10 cellular contexts compared by ENCODE assay signal in genomic region chr9:127950513-127951210, GRCh38. TPM values are rescaled to one million over a fixed set of nuclear protein-coding genes. Genes with fewer than 3 reads are reported as not detected.
DNase-seq lines count a peak whose midpoint lies in the region; ATAC-seq and TF ChIP-seq lines count a peak whose summit lies in the region.
"Had no signal": no experiment of that assay in that cellular context is flagged by ENCODE, and none has a peak within 500 bp of the region (broad histone marks: within the 10 kb centered on the region; RNA-seq: fewer than 3 reads in every experiment).

No MANE protein-coding gene starts in this region.

- H3K4me3 ChIP-seq in gastroesophageal sphincter = peak overlapping the region in 1 of 2 donors; percentile 17
- H3K4me3 ChIP-seq in Caco-2 (ENCODE audit: low read depth, low read length) = no peak overlapping the region

- no peak for TF ChIP-seq CTCF in Calu3 (IDR thresholded peaks at IDR 0.05; ENCODE audit: unreplicated experiment)
- TF ChIP-seq CTCF in gastroesophageal sphincter (IDR thresholded peaks at IDR 0.05) = no peak
- TF ChIP-seq CTCF in Caco-2 (IDR thresholded peaks at IDR 0.05; ENCODE audit: insufficient read depth in 1 of 2, low read depth in 1 of 2, low read length in 1 of 2, severe bottlenecking in 1 of 2, unreplicated experiment in 1 of 2) = no peak

- intact Hi-C loops in Calu3 (cut with micrococcal nuclease; ENCODE audit: unreplicated experiment) (no loop called here), Caco-2 (cut with micrococcal nuclease; ENCODE audit: unreplicated experiment) (no loop called here)
- intact Hi-C loops in activated T-helper 1 cell treated with anti-CD3 and anti-CD28 coated beads, Interleukin-12 subunit alpha, Interleukin-12 subunit beta, Interleukin-2, Interleukin-4 antibody, amounts not matched to agents 30 ng/mL and 10 ng/mL and 1 ng/mL, durations not matched to agents 14 hours and 24 hours and 36 hours (cut with micrococcal nuclease) = no loop called here

- H3K4me3 Mint-ChIP-seq in Calu3 (ENCODE audit: low read depth, unreplicated experiment) (peak overlapping the region; percentile 32), Caco-2 (ENCODE audit: unreplicated experiment) (no peak overlapping the region)
- H3K4me3 Mint-ChIP-seq in activated T-helper 1 cell treated with anti-CD3 and anti-CD28 coated beads, Interleukin-12 subunit alpha, Interleukin-12 subunit beta, Interleukin-2, Interleukin-4 antibody, amounts not matched to agents 30 ng/mL and 10 ng/mL and 1 ng/mL, durations not matched to agents 14 hours and 24 hours and 36 hours = no peak overlapping the region

- H3K27ac Mint-ChIP-seq in Calu3 (ENCODE audit: unreplicated experiment) (peak overlapping the region; percentile 85), Caco-2 (ENCODE audit: unreplicated experiment) (no peak overlapping the region)
- peak overlapping the region; percentile 52 for H3K27ac Mint-ChIP-seq in activated T-helper 1 cell treated with anti-CD3 and anti-CD28 coated beads, Interleukin-12 subunit alpha, Interleukin-12 subunit beta, Interleukin-2, Interleukin-4 antibody, amounts not matched to agents 30 ng/mL and 10 ng/mL and 1 ng/mL, durations not matched to agents 14 hours and 24 hours and 36 hours

- peaks cover 0 to 16% of the 10 kb centered on the region in 2 donors for H3K36me3 ChIP-seq in gastroesophageal sphincter
- H3K36me3 ChIP-seq in Caco-2 (ENCODE audit: control insufficient read depth, insufficient read depth, low read length) = no peaks in the 10 kb centered on the region

- no peak for TF ChIP-seq EP300 in gastroesophageal sphincter (IDR thresholded peaks at IDR 0.05)

- H3K27ac ChIP-seq in gastroesophageal sphincter = peak overlapping the region in 3 of 4 donors; percentile 58 to 62 (median 60)

- H3K4me1 Mint-ChIP-seq in Calu3 (ENCODE audit: low read depth, unreplicated experiment) = peaks cover 48% of the 10 kb centered on the region
- peaks cover 43% of the 10 kb centered on the region for H3K4me1 Mint-ChIP-seq in activated T-helper 1 cell treated with anti-CD3 and anti-CD28 coated beads, Interleukin-12 subunit alpha, Interleukin-12 subunit beta, Interleukin-2, Interleukin-4 antibody, amounts not matched to agents 30 ng/mL and 10 ng/mL and 1 ng/mL, durations not matched to agents 14 hours and 24 hours and 36 hours (ENCODE audit: low read depth)
- H3K4me1 Mint-ChIP-seq in Caco-2 (ENCODE audit: low read depth, unreplicated experiment) = peaks cover 6% of the 10 kb centered on the region

- H3K4me1 ChIP-seq in gastroesophageal sphincter = peaks cover 2 to 91% (median 27%) of the 10 kb centered on the region in 3 donors
- peaks cover 21% of the 10 kb centered on the region for H3K4me1 ChIP-seq in Caco-2

- TF ChIP-seq POLR2A in gastroesophageal sphincter (IDR thresholded peaks at IDR 0.05) = peak in 1 of 2 donors; percentile 15

- ATAC-seq in gastroesophageal sphincter (no peak), GM21737 (IDR thresholded peaks at IDR 0.05; ENCODE audit: unreplicated experiment) (no peak)

- BruUV-seq in Calu3 (replicated peaks; lab: Mats Ljungman, UMichigan) (no TSS peak), Caco-2 (replicated peaks; lab: Mats Ljungman, UMichigan) (no TSS peak)

- H3K36me3 Mint-ChIP-seq in Calu3 (ENCODE audit: insufficient read depth, unreplicated experiment) = peaks cover 41% of the 10 kb centered on the region
- peaks cover 21% of the 10 kb centered on the region for H3K36me3 Mint-ChIP-seq in activated T-helper 1 cell treated with anti-CD3 and anti-CD28 coated beads, Interleukin-12 subunit alpha, Interleukin-12 subunit beta, Interleukin-2, Interleukin-4 antibody, amounts not matched to agents 30 ng/mL and 10 ng/mL and 1 ng/mL, durations not matched to agents 14 hours and 24 hours and 36 hours (ENCODE audit: low read depth)
- peaks cover 28% of the 10 kb centered on the region for H3K36me3 Mint-ChIP-seq in Caco-2 (ENCODE audit: insufficient read depth, unreplicated experiment)

- H3K9me3 Mint-ChIP-seq in Calu3 (ENCODE audit: low read depth, unreplicated experiment) (no peaks in the 10 kb centered on the region), Caco-2 (ENCODE audit: unreplicated experiment) (no peaks in the 10 kb centered on the region)
- H3K9me3 Mint-ChIP-seq in activated T-helper 1 cell treated with anti-CD3 and anti-CD28 coated beads, Interleukin-12 subunit alpha, Interleukin-12 subunit beta, Interleukin-2, Interleukin-4 antibody, amounts not matched to agents 30 ng/mL and 10 ng/mL and 1 ng/mL, durations not matched to agents 14 hours and 24 hours and 36 hours = no peaks in the 10 kb centered on the region

- H3K9me3 ChIP-seq in gastroesophageal sphincter (no peaks in the 10 kb centered on the region), Caco-2 (no peaks in the 10 kb centered on the region)

- H3K27me3 Mint-ChIP-seq in Calu3 (ENCODE audit: unreplicated experiment) (no peaks in the 10 kb centered on the region), Caco-2 (ENCODE audit: insufficient read depth, unreplicated experiment) (no peaks in the 10 kb centered on the region)
- H3K27me3 Mint-ChIP-seq in activated T-helper 1 cell treated with anti-CD3 and anti-CD28 coated beads, Interleukin-12 subunit alpha, Interleukin-12 subunit beta, Interleukin-2, Interleukin-4 antibody, amounts not matched to agents 30 ng/mL and 10 ng/mL and 1 ng/mL, durations not matched to agents 14 hours and 24 hours and 36 hours (ENCODE audit: insufficient read depth) = peaks cover 2% of the 10 kb centered on the region

- DNase-seq in Calu3 (peak; percentile 62), occipital lobe (lab: John Stamatoyannopoulos, UW) (peak; percentile 92), NCI-H187 treated with DMSO at 0.1 percent for 48 hours (lab: John Stamatoyannopoulos, UW) (no peak), Caco-2 (no peak), NAMALWA (ENCODE audit: low spot score) (no peak)
- no peak for DNase-seq in activated T-helper 1 cell treated with anti-CD3 and anti-CD28 coated beads, Interleukin-12 subunit alpha, Interleukin-12 subunit beta, Interleukin-2, Interleukin-4 antibody, amounts not matched to agents 30 ng/mL and 10 ng/mL and 1 ng/mL, durations not matched to agents 14 hours and 24 hours and 36 hours (ENCODE audit: low spot score)
- DNase-seq: kidney, NCI-H1694 had no signal

- 55% methylated on average over 12 of the region's 20 CpGs; no CpG with 5 or more reads in 1 of the 2 donors for WGBS in gastroesophageal sphincter (ENCODE audit: low coverage in 1 of 2), 2 donors

- CTCF ChIA-PET in Calu3 (lab: Charles Lee) = interaction anchor here (1.4 kb wide), 1 partner anchor 84 kb away, joined by 3 read pairs; no protein-coding TSS in a partner anchor
- CTCF ChIA-PET in Caco-2 (lab: Charles Lee) = interaction anchor here (0.6 kb wide), 1 partner anchor 96 kb away, joined by 3 read pairs; no protein-coding TSS in a partner anchor

- POLR2A ChIA-PET in Caco-2 (lab: Charles Lee) = no interaction called here

- H3K27me3 ChIP-seq in gastroesophageal sphincter (no peaks in the 10 kb centered on the region), Caco-2 (replicated peaks; ENCODE audit: control insufficient read depth, insufficient read depth, low read length) (no peaks in the 10 kb centered on the region)

RNA-seq across cellular contexts. Expression of gene DPM2, which starts 13.0 kb away (rescaled TPM):
- total RNA-seq in Calu3 (2022) = 31.5 and 39.9 TPM in 2 replicates
- total RNA-seq in activated T-helper 1 cell treated with anti-CD3 and anti-CD28 coated beads, Interleukin-12 subunit alpha, Interleukin-12 subunit beta, Interleukin-2, Interleukin-4 antibody, amounts not matched to agents 30 ng/mL and 10 ng/mL and 1 ng/mL, durations not matched to agents 14 hours and 24 hours and 36 hours = 62.6 and 70.2 TPM in 2 replicates
- 10 to 100 TPM in 2 of 4 donors, 1 to 10 TPM in 2; 8.9 to 15.0 (median 11.2) TPM for total RNA-seq in gastroesophageal sphincter
- 11.4 TPM for total RNA-seq in occipital lobe
- 38.7 and 39.4 TPM in 2 replicates for total RNA-seq in Caco-2 (2022)

RNA-seq across cellular contexts. Expression of gene PIP5KL1, which starts 20.1 kb away (rescaled TPM):
- total RNA-seq in Calu3 (2022) (0.17 and 1.1 TPM in 2 replicates), gastroesophageal sphincter (1 to 10 TPM in 2 of 4 donors, under 1 TPM in 1, not detected in 1; 0.66 to 3.4 (median 3.1) TPM), occipital lobe (1.4 TPM), Caco-2 (2022) (2.3 and 3.8 TPM in 2 replicates)
- total RNA-seq in activated T-helper 1 cell treated with anti-CD3 and anti-CD28 coated beads, Interleukin-12 subunit alpha, Interleukin-12 subunit beta, Interleukin-2, Interleukin-4 antibody, amounts not matched to agents 30 ng/mL and 10 ng/mL and 1 ng/mL, durations not matched to agents 14 hours and 24 hours and 36 hours = 1.1 and 1.2 TPM in 2 replicates

RNA-seq across cellular contexts. Expression of gene EEIG1, which starts 30.1 kb away (rescaled TPM):
- total RNA-seq in Calu3 (2022) = 80.7 and 84.6 TPM in 2 replicates
- 39.8 and 43.4 TPM in 2 replicates for total RNA-seq in activated T-helper 1 cell treated with anti-CD3 and anti-CD28 coated beads, Interleukin-12 subunit alpha, Interleukin-12 subunit beta, Interleukin-2, Interleukin-4 antibody, amounts not matched to agents 30 ng/mL and 10 ng/mL and 1 ng/mL, durations not matched to agents 14 hours and 24 hours and 36 hours
- 10 to 100 TPM in 3 of 4 donors, 1 to 10 TPM in 1; 7.0 to 22.0 (median 16.3) TPM for total RNA-seq in gastroesophageal sphincter
- total RNA-seq in occipital lobe = 2.7 TPM
- total RNA-seq in Caco-2 (2022) = 44.1 and 47.1 TPM in 2 replicates

RNA-seq across cellular contexts. Expression of gene ST6GALNAC4, which starts 33.8 kb away (rescaled TPM):
- total RNA-seq in Calu3 (2022) = 11.8 and 12.8 TPM in 2 replicates
- total RNA-seq in activated T-helper 1 cell treated with anti-CD3 and anti-CD28 coated beads, Interleukin-12 subunit alpha, Interleukin-12 subunit beta, Interleukin-2, Interleukin-4 antibody, amounts not matched to agents 30 ng/mL and 10 ng/mL and 1 ng/mL, durations not matched to agents 14 hours and 24 hours and 36 hours = 30.8 and 31.6 TPM in 2 replicates
- total RNA-seq in gastroesophageal sphincter = 10 to 100 TPM; 25.2 to 49.7 (median 31.7) TPM
- 10.5 TPM for total RNA-seq in occipital lobe
- 12.1 and 13.2 TPM in 2 replicates for total RNA-seq in Caco-2 (2022)

RNA-seq across cellular contexts. Expression of gene ST6GALNAC6, which starts 51.3 kb away (rescaled TPM):
- total RNA-seq in Calu3 (2022) = 9.1 and 12.1 TPM in 2 replicates
- total RNA-seq in activated T-helper 1 cell treated with anti-CD3 and anti-CD28 coated beads, Interleukin-12 subunit alpha, Interleukin-12 subunit beta, Interleukin-2, Interleukin-4 antibody, amounts not matched to agents 30 ng/mL and 10 ng/mL and 1 ng/mL, durations not matched to agents 14 hours and 24 hours and 36 hours = 60.6 and 62.4 TPM in 2 replicates
- total RNA-seq in gastroesophageal sphincter = 100 to 1,000 TPM; 112 to 146 (median 132) TPM
- total RNA-seq in occipital lobe = 31.8 TPM
- total RNA-seq in Caco-2 (2022) = 20.7 and 25.1 TPM in 2 replicates

Comparison
In these comparisons a context has a peak if more than half of its experiments do, and no peak if none do; other contexts are left out.
1. DNase-seq: peak in Calu3 (single experiment) and occipital lobe (single experiment); none in activated T-helper 1 cell treated with anti-CD3 and anti-CD28 coated beads, Interleukin-12 subunit alpha, Interleukin-12 subunit beta, Interleukin-2, Interleukin-4 antibody, amounts not matched to agents 30 ng/mL and 10 ng/mL and 1 ng/mL, durations not matched to agents 14 hours and 24 hours and 36 hours (single experiment), NCI-H187 treated with DMSO at 0.1 percent for 48 hours (single experiment), Caco-2 (0 of 2) and NAMALWA (single experiment).